8 cellular contexts compared by ENCODE assay signal in the genomic region with DNA sequence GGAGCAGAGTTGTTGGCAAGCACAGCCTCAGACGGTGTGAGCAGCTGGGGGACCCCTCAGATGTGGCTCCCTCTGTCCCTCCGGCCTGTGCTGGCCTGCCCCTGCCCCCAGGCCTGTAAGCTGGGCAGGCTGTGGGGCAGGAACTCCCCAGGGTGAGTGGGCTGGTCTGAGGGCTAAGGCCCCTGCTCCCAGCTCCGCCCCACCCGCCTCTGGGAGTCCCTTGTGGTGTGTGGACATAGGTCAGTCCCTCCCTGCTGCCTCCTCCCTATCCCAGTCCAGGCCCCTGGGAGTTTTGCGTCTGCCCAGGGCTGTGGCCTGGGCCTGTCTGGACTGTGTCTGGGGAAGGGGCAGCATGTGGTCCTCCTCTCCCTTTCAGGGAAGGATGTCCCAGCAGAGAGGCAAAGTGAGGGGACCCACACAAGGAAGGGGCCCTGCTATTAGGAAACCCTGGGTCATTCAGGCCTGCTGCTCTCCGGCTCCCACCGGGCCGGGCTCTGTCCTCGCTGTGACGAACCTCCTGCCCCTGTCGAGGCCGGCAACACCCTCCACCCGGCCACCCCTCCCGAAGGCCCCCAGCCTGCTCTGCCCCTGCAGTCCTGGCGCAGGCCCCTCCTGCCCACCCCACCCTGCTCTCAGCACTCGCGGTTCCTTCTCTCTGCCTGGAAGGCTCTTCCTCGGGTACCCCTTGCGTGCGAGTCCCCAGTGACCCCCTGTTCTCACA. TPM values are rescaled to one million over a fixed set of nuclear protein-coding genes. Genes with fewer than 3 reads are reported as not detected.
A peak's percentile ranks its signal among the peaks of the same experiment; 100 is the strongest.
DNase-seq lines count a peak whose midpoint lies in the region; ATAC-seq and TF ChIP-seq lines count a peak whose summit lies in the region.

No MANE protein-coding gene starts in this region.

- no peak overlapping the region for H3K27ac Mint-ChIP-seq in CD8-positive, alpha-beta memory T cell

- peak overlapping the region; percentile 50 for H2AFZ ChIP-seq in trophoblast cell (ENCODE audit: insufficient read depth, low read length, poor library complexity)

- H3K4me1 Mint-ChIP-seq in CD8-positive, alpha-beta memory T cell = peaks cover 3 to 11% (median 5%) of the 10 kb centered on the region in 3 donors

- no peaks in the 10 kb centered on the region for H3K36me3 Mint-ChIP-seq in CD8-positive, alpha-beta memory T cell

- peaks cover 62% of the 10 kb centered on the region for H3K79me1 ChIP-seq in trophoblast cell (ENCODE audit: low read length)

- H3K27ac ChIP-seq in RWPE2 (ENCODE audit: poor library complexity, severe bottlenecking) (peak overlapping the region; percentile 14), trophoblast cell (ENCODE audit: low read depth, low read length) (peak overlapping the region; percentile 99)
- no peak overlapping the region for H3K27ac ChIP-seq in CD8-positive, alpha-beta memory T cell (ENCODE audit: low read depth, low read length)

- peak overlapping the region; percentile 97 for H2BK5ac ChIP-seq in trophoblast cell (ENCODE audit: low read depth, low read length, poor library complexity)

- intact Hi-C loops in left cardiac atrium (cut with DNase I) = no loop called here

- no peaks in the 10 kb centered on the region for H3K9me3 ChIP-seq in RWPE2 (ENCODE audit: severe bottlenecking)
- peaks cover 2% of the 10 kb centered on the region for H3K9me3 ChIP-seq in trophoblast cell (ENCODE audit: insufficient read depth, low read depth, low read length)
- H3K9me3 ChIP-seq in CD8-positive, alpha-beta memory T cell (ENCODE audit: low read length) = no peaks in the 10 kb centered on the region

- POLR2A ChIA-PET in CD8-positive, alpha-beta memory T cell (lab: Charles Lee) = no interaction called here
- POLR2A ChIA-PET in HEK293T (lab: Yijun Ruan, JAX) = no interaction called here

- H3K4me3 Mint-ChIP-seq in CD8-positive, alpha-beta memory T cell = no peak overlapping the region

- TF ChIP-seq CTCF in RWPE2 (IDR thresholded peaks at IDR 0.05; ENCODE audit: poor library complexity, severe bottlenecking) = no peak

- H2AK5ac ChIP-seq in trophoblast cell (ENCODE audit: low read length) = peak overlapping the region; percentile 100

- peak overlapping the region; percentile 98 for H2BK12ac ChIP-seq in trophoblast cell (ENCODE audit: low read length)

- H3K4me1 ChIP-seq in RWPE2 (ENCODE audit: insufficient read depth, poor library complexity, severe bottlenecking) (peaks cover 9% of the 10 kb centered on the region), trophoblast cell (ENCODE audit: control insufficient read depth in 1 of 2, insufficient read depth in 2 of 2, low read length in 2 of 2) (peaks cover 65 to 67% of the 10 kb centered on the region in 2 experiments)
- peaks cover 8% of the 10 kb centered on the region for H3K4me1 ChIP-seq in CD8-positive, alpha-beta memory T cell (ENCODE audit: insufficient read depth, low read length)

- no peaks in the 10 kb centered on the region for H3K36me3 ChIP-seq in RWPE2 (ENCODE audit: low read depth)
- H3K36me3 ChIP-seq in trophoblast cell (ENCODE audit: control insufficient read depth in 1 of 2, insufficient read depth in 2 of 2, low read length in 2 of 2) = no peaks in the 10 kb centered on the region
- H3K36me3 ChIP-seq in CD8-positive, alpha-beta memory T cell (ENCODE audit: insufficient read depth, low read length) = no peaks in the 10 kb centered on the region

- H3K4ac ChIP-seq in trophoblast cell (ENCODE audit: low read depth, low read length) = peak overlapping the region; percentile 95

- H3K4me3 ChIP-seq in RWPE2 (ENCODE audit: severe bottlenecking) = no peak overlapping the region
- no peak overlapping the region for H3K4me3 ChIP-seq in trophoblast cell (ENCODE audit: low read depth, low read length)
- H3K4me3 ChIP-seq in CD8-positive, alpha-beta memory T cell (ENCODE audit: low read length) = no peak overlapping the region

- H3K4me2 ChIP-seq in trophoblast cell (ENCODE audit: low read length) = peak overlapping the region; percentile 9

- peaks cover 15 to 27% of the 10 kb centered on the region in 2 donors for H3K27me3 Mint-ChIP-seq in CD8-positive, alpha-beta memory T cell

- no peaks in the 10 kb centered on the region for H3K9me3 Mint-ChIP-seq in CD8-positive, alpha-beta memory T cell

- peak overlapping the region; percentile 99 for H2BK120ac ChIP-seq in trophoblast cell (ENCODE audit: insufficient read depth, low read length, poor library complexity)

- peak overlapping the region; percentile 98 for H3K14ac ChIP-seq in trophoblast cell (ENCODE audit: low read length)

- peaks cover 35% of the 10 kb centered on the region for H3K79me2 ChIP-seq in trophoblast cell (ENCODE audit: control insufficient read depth, insufficient read depth, low read length, poor library complexity)

- H3K18ac ChIP-seq in trophoblast cell (ENCODE audit: low read length) = peak overlapping the region; percentile 93

- ATAC-seq in RWPE2 (ENCODE audit: low read depth) (peak; percentile 10; the same call in 1 of the 3 replicates), left cardiac atrium (peak; percentile 19 to 34)

- no peak overlapping the region for H3K9ac ChIP-seq in trophoblast cell (ENCODE audit: low read length)

- no CpG with 5 or more reads among the region's 20 CpGs for WGBS in trophoblast cell (ENCODE audit: extremely low coverage, insufficient coverage, insufficient read length)

- peak overlapping the region; percentile 93 for H4K8ac ChIP-seq in trophoblast cell (ENCODE audit: low read depth, low read length)

- H3K27me3 ChIP-seq in RWPE2 (ENCODE audit: insufficient read depth, poor library complexity, severe bottlenecking) (no peaks in the 10 kb centered on the region), trophoblast cell (ENCODE audit: insufficient read depth, low read length) (no peaks in the 10 kb centered on the region)
- H3K27me3 ChIP-seq in CD8-positive, alpha-beta memory T cell (ENCODE audit: insufficient read depth, low read length, poor library complexity, severe bottlenecking) = peaks cover 19% of the 10 kb centered on the region

- CTCF ChIA-PET in CD8-positive, alpha-beta memory T cell (lab: Charles Lee) = no interaction called here
- CTCF ChIA-PET in HEK293T (lab: Yijun Ruan, JAX) = interaction anchor here (3.0 kb wide), 1 partner anchor 9 kb away, joined by 13 read pairs; no protein-coding TSS in a partner anchor

- H3K23ac ChIP-seq in trophoblast cell (ENCODE audit: low read length) = no peak overlapping the region

- DNase-seq in CMK (ENCODE audit: low read depth) (peak; percentile 61), RWPE2 (ENCODE audit: low spot score) (no peak), left cardiac atrium (peak; percentile 75), trophoblast cell (peak; percentile 95 to 96), COR-L47 (lab: John Stamatoyannopoulos, UW) (no peak), HEK293T (ENCODE audit: extremely low spot score) (no peak)
- DNase-seq in CD8-positive, alpha-beta memory T cell = no peak
- no peak for DNase-seq in activated CD4-positive, CD25-positive, alpha-beta regulatory T cell (lab: John Stamatoyannopoulos, UW)

- H4K12ac ChIP-seq in trophoblast cell (ENCODE audit: low read depth, low read length) = peak overlapping the region; percentile 91

- H4K91ac ChIP-seq in trophoblast cell (ENCODE audit: low read depth, low read length) = peak overlapping the region; percentile 99

TF ChIP-seq in HEK293T, 16 proteins besides CTCF, POLR2A, EP300 and RAD21:
- no peak for TF ChIP-seq SUZ12 (IDR thresholded peaks at IDR 0.05)
- TF ChIP-seq CTBP1 (IDR thresholded peaks at IDR 0.05; ENCODE audit: borderline replicate concordance) = no peak
- TF ChIP-seq ELF4 (IDR thresholded peaks at IDR 0.05) = no peak
- no peak for TF ChIP-seq FOXM1 (IDR thresholded peaks at IDR 0.05; ENCODE audit: borderline replicate concordance)
- no peak for TF ChIP-seq FOXK2 (IDR thresholded peaks at IDR 0.05)
- no peak for TF ChIP-seq TARDBP (IDR thresholded peaks at IDR 0.05)
- TF ChIP-seq HDGF (IDR thresholded peaks at IDR 0.05; ENCODE audit: borderline replicate concordance) = no peak
- no peak for TF ChIP-seq BHLHE40 (IDR thresholded peaks at IDR 0.05; ENCODE audit: borderline replicate concordance)
- no peak for TF ChIP-seq L3MBTL2 (conservative IDR thresholded peaks at IDR 0.05)
- TF ChIP-seq LEF1 (IDR thresholded peaks at IDR 0.05; ENCODE audit: borderline replicate concordance) = no peak
- TF ChIP-seq SP1 (IDR thresholded peaks at IDR 0.05) = no peak
- no peak for TF ChIP-seq ZNF384 (IDR thresholded peaks at IDR 0.05)
- no peak for TF ChIP-seq NFRKB (IDR thresholded peaks at IDR 0.05)
- TF ChIP-seq, protein P1, sequence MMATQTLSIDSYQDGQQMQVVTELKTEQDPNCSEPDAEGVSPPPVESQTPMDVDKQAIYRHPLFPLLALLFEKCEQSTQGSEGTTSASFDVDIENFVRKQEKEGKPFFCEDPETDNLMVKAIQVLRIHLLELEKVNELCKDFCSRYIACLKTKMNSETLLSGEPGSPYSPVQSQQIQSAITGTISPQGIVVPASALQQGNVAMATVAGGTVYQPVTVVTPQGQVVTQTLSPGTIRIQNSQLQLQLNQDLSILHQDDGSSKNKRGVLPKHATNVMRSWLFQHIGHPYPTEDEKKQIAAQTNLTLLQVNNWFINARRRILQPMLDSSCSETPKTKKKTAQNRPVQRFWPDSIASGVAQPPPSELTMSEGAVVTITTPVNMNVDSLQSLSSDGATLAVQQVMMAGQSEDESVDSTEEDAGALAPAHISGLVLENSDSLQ (IDR thresholded peaks at IDR 0.05) = no peak
- TF ChIP-seq FOXA1 (IDR thresholded peaks at IDR 0.05) = no peak
TF ChIP-seq in HEK293T: peak in this region for 0.

RNA-seq across cellular contexts. Expression of a gene that starts 3.5 kb away (rescaled TPM):
- total RNA-seq in left cardiac atrium = 10 to 100 TPM; 24.9 to 66.4 TPM
- 66.1 and 71.8 TPM in 2 replicates for polyA plus RNA-seq in trophoblast cell (2013)
- under 1 TPM in 1 of 2 experiments, not detected in 1; 0.31 TPM for total RNA-seq in CD8-positive, alpha-beta memory T cell
- not detected for polyA plus RNA-seq in CD8-positive, alpha-beta memory T cell

RNA-seq across cellular contexts. Expression of a gene that starts 10.9 kb away (rescaled TPM):
- 1 to 10 TPM; 2.2 to 3.0 TPM for total RNA-seq in left cardiac atrium
- 3.1 and 3.5 TPM in 2 replicates for polyA plus RNA-seq in trophoblast cell (2013)
- not detected for total RNA-seq in CD8-positive, alpha-beta memory T cell
- not detected for polyA plus RNA-seq in CD8-positive, alpha-beta memory T cell

RNA-seq across cellular contexts. Expression of a gene that starts 17.5 kb away (rescaled TPM):
- 1 to 10 TPM; 1.7 to 2.4 TPM for total RNA-seq in left cardiac atrium
- 5.2 and 6.0 TPM in 2 replicates for polyA plus RNA-seq in trophoblast cell (2013)
- total RNA-seq in CD8-positive, alpha-beta memory T cell = 1 to 10 TPM in 1 of 2 experiments, under 1 TPM in 1; 0.53 to 1.9 TPM
- 4.3 TPM for polyA plus RNA-seq in CD8-positive, alpha-beta memory T cell

RNA-seq across cellular contexts. Expression of a gene that starts 24.9 kb away (rescaled TPM):
- total RNA-seq in left cardiac atrium = 100 to 1,000 TPM; 112 to 134 TPM
- polyA plus RNA-seq in trophoblast cell (2013) = 147 and 153 TPM in 2 replicates
- 100 to 1,000 TPM; 206 to 208 TPM for total RNA-seq in CD8-positive, alpha-beta memory T cell
- polyA plus RNA-seq in CD8-positive, alpha-beta memory T cell = 198 TPM

RNA-seq across cellular contexts. Expression of a gene that starts 32.9 kb away (rescaled TPM):
- total RNA-seq in left cardiac atrium = 10 to 100 TPM; 56.0 to 89.0 TPM
- polyA plus RNA-seq in trophoblast cell (2013) = 113 and 119 TPM in 2 replicates
- total RNA-seq in CD8-positive, alpha-beta memory T cell = 100 to 1,000 TPM; 119 to 124 TPM
- 29.0 TPM for polyA plus RNA-seq in CD8-positive, alpha-beta memory T cell

Comparison
In these comparisons a context has a peak if more than half of its experiments do, and no peak if none do; other contexts are left out.
1. DNase-seq: peak in CMK (single experiment), left cardiac atrium (single experiment) and trophoblast cell (2 of 2); none in RWPE2 (single experiment), CD8-positive, alpha-beta memory T cell (0 of 5), activated CD4-positive, CD25-positive, alpha-beta regulatory T cell (0 of 4), COR-L47 (single experiment) and HEK293T (single experiment).
2. RNA of a gene that starts 3.5 kb away (total RNA-seq): 24.9 to 66.4 TPM in left cardiac atrium; 0.31 TPM in CD8-positive, alpha-beta memory T cell; every median in the first group is over 10 times any median in the second.